1 cellular context compared by ENCODE assay signal in genomic region chr1:23539698-23540266, GRCh38.
TF ChIP-seq lines count a peak whose summit lies in the region.

No MANE protein-coding gene starts in this region.

TF ChIP-seq in HepG2, 621 proteins besides CTCF, POLR2A, EP300 and RAD21 (continued from another document):
- peak; percentile 79; the same call in 1 of the 2 replicates for TF ChIP-seq ZNF572 (CRISPR knock-in tag; IDR thresholded peaks at IDR 0.05)
- TF ChIP-seq ETS1 (CRISPR knock-in tag; IDR thresholded peaks at IDR 0.05) = no peak
- peak; percentile 78 for TF ChIP-seq CREB1 (IDR thresholded peaks at IDR 0.05)
- TF ChIP-seq CREB1 (CRISPR knock-in tag; IDR thresholded peaks at IDR 0.05) = peak; percentile 71
- TF ChIP-seq ZNF614 (CRISPR knock-in tag; IDR thresholded peaks at IDR 0.05; ENCODE audit: borderline replicate concordance) = peak; percentile 60; the same call in 1 of the 2 replicates
- TF ChIP-seq ZNF616 (CRISPR knock-in tag; IDR thresholded peaks at IDR 0.05; ENCODE audit: low read depth) = no peak
- no peak for TF ChIP-seq THYN1 (CRISPR knock-in tag; IDR thresholded peaks at IDR 0.05; ENCODE audit: borderline replicate concordance, low read depth)
- TF ChIP-seq NFE2L2 (IDR thresholded peaks at IDR 0.05; ENCODE audit: low read length) = no peak
- peak; percentile 62; the same call in 1 of the 2 replicates for TF ChIP-seq ZMYM2 (CRISPR knock-in tag; IDR thresholded peaks at IDR 0.05)
- TF ChIP-seq ZNF234 (CRISPR knock-in tag; conservative IDR thresholded peaks at IDR 0.05) = no peak
- TF ChIP-seq ARID4A (CRISPR knock-in tag; IDR thresholded peaks at IDR 0.05; ENCODE audit: borderline replicate concordance) = peak; percentile 44; the same call in 1 of the 2 replicates
- no peak for TF ChIP-seq ZNF879 (CRISPR knock-in tag; IDR thresholded peaks at IDR 0.05)
- TF ChIP-seq ZNF281 (CRISPR knock-in tag; IDR thresholded peaks at IDR 0.05; ENCODE audit: borderline replicate concordance) = no peak
- 0 out of 2 replicates have a peak, but pooled peaks have one; percentile 51 for TF ChIP-seq KLF13 (CRISPR knock-in tag; IDR thresholded peaks at IDR 0.05)
- no peak for TF ChIP-seq TOE1 (CRISPR knock-in tag; IDR thresholded peaks at IDR 0.05)
